Comparison of ENCODE assay signal across 8 cellular contexts in the genomic region with DNA sequence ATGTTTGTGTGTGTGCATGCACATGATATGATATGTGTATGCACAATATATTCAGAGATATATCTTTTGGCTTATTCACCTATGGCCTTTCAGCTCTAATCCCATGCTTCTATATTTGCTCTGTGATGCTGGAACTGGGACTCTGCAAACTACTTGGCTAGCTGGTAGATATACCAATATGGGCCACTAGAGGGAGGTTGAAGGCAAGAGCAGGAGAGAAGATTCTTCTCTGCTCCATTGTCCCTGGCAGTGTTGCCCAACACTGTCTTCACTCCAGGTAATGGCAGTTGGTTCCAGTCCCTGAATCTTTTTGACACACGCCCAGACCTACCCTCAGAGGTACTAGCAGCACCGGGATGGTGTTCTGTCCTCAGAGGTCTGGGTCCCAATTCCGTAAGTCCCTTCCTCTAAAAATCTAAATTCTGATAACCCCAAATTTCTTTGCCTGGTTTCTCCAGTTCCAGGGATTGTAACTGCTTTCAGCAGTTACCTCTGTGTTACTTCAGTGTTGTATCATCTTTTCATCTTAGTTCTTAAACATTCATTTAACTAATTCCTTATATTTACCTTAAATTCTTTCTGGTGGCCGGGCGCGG. TPM values are rescaled to one million over a fixed set of nuclear protein-coding genes. Genes with fewer than 3 reads are reported as not detected.
DNase-seq lines count a peak whose midpoint lies in the region; ATAC-seq and TF ChIP-seq lines count a peak whose summit lies in the region.

No MANE protein-coding gene starts in this region.

- H3K4me3 ChIP-seq in H7 (ENCODE audit: insufficient read depth, low read depth, low read length): no peak overlapping the region
- no peak overlapping the region for H3K4me3 ChIP-seq in right lobe of liver

- DNase-seq in Right ventricle myocardium inferior (ENCODE audit: missing footprints) (no peak), cardiac septum (ENCODE audit: low spot score) (no peak), H7 (peak; percentile 61), NCI-H1048 (lab: John Stamatoyannopoulos, UW) (peak; percentile 40), SW 1271 (lab: John Stamatoyannopoulos, UW) (peak; percentile 10 to 64), dedifferentiated amniotic fluid mesenchymal stem cell (ENCODE audit: extremely low spot score) (peak; percentile 61), right lobe of liver (peak in 1 of 3 donors; percentile 48), ureter (ENCODE audit: low spot score) (peak; percentile 50)

- TF ChIP-seq POLR2A in right lobe of liver (IDR thresholded peaks at IDR 0.05): no peak

- no peaks in the 10 kb centered on the region for H3K36me3 ChIP-seq in H7 (replicated peaks; ENCODE audit: control insufficient read depth, insufficient read depth, low read length)
- H3K36me3 ChIP-seq in right lobe of liver: no peaks in the 10 kb centered on the region

- intact Hi-C loops in Right ventricle myocardium inferior (cut with DNase I): no loop called here
- intact Hi-C loops in cardiac septum (cut with DNase I): no loop called here
- intact Hi-C loops in right lobe of liver (cut with DNase I): no loop called here

- H3K4me1 ChIP-seq in right lobe of liver: no peaks in the 10 kb centered on the region

- H3K27ac ChIP-seq in right lobe of liver: no peak overlapping the region

- H3K27me3 ChIP-seq in H7 (ENCODE audit: control insufficient read depth, insufficient read depth, low read length): no peaks in the 10 kb centered on the region
- no peaks in the 10 kb centered on the region for H3K27me3 ChIP-seq in right lobe of liver

- WGBS in right lobe of liver (ENCODE audit: insufficient coverage, low coverage, low lambda C conversion rate, missing lambda C conversion rate): 74% methylated on average over 6 of the region's 6 CpGs

- peak; percentile 74 to 85 (median 80) for TF ChIP-seq CTCF in right lobe of liver (IDR thresholded peaks at IDR 0.05)

- peak; percentile 72 for ATAC-seq in Right ventricle myocardium inferior
- peak; percentile 99 for ATAC-seq in right lobe of liver

- no peaks in the 10 kb centered on the region for H3K9me3 ChIP-seq in right lobe of liver

RNA-seq across cellular contexts. Expression of gene GTPBP8, which starts 44.7 kb away (rescaled TPM):
- total RNA-seq in Right ventricle myocardium inferior (27.6 TPM), cardiac septum (18.3 TPM), right lobe of liver (10 to 100 TPM in 2 of 6 experiments, 1 to 10 TPM in 4; 3.7 to 16.2 (median 7.5) TPM), ureter (12.4 TPM)
- total RNA-seq in H7 (2014; rRNA removed; shearing (Covaris generic)): 29.6 and 32.9 TPM in 2 replicates

Comparison
In these comparisons a context has a peak if more than half of its experiments do, and no peak if none do; other contexts are left out.
1. DNase-seq: peak in H7 (single experiment), NCI-H1048 (single experiment), SW 1271 (2 of 2), dedifferentiated amniotic fluid mesenchymal stem cell (single experiment) and ureter (single experiment); none in Right ventricle myocardium inferior (single experiment) and cardiac septum (single experiment).